ENCODE assay signal across 9 cellular contexts in genomic region chr14:86038401-86038985, GRCh38.
DNase-seq lines count a peak whose midpoint lies in the region; ATAC-seq and TF ChIP-seq lines count a peak whose summit lies in the region.
"Had no signal": no experiment of that assay in that cellular context is flagged by ENCODE, and none has a peak within 500 bp of the region (broad histone marks: within the 10 kb centered on the region; RNA-seq: fewer than 3 reads in every experiment).

No MANE protein-coding gene starts in this region.

- H3K4me1 Mint-ChIP-seq in CD4-positive, alpha-beta memory T cell: peaks cover 0 to 4% (median 0%) of the 10 kb centered on the region in 4 donors
- H3K4me1 Mint-ChIP-seq in activated naive CD8-positive, alpha-beta T cell treated with anti-CD3 and anti-CD28 coated beads for 36 hours: no peaks in the 10 kb centered on the region

- no peaks in the 10 kb centered on the region for H3K27me3 ChIP-seq in CD4-positive, alpha-beta memory T cell (ENCODE audit: insufficient read depth, low read length)
- H3K27me3 ChIP-seq in OCI-LY3 (ENCODE audit: low read depth, low read length) (no peaks in the 10 kb centered on the region), iPS DF 6.9 (ENCODE audit: control insufficient read depth, insufficient read depth, low read length) (no peaks in the 10 kb centered on the region)

- POLR2A ChIA-PET in CD4-positive, alpha-beta memory T cell (lab: Charles Lee; ENCODE audit: partially characterized antibody): no interaction called here

- H3K27ac Mint-ChIP-seq in CD4-positive, alpha-beta memory T cell: no peak overlapping the region
- no peak overlapping the region for H3K27ac Mint-ChIP-seq in activated naive CD8-positive, alpha-beta T cell treated with anti-CD3 and anti-CD28 coated beads for 36 hours

- peak; percentile 84 for TF ChIP-seq CTCF in OCI-LY3 (IDR thresholded peaks at IDR 0.05; ENCODE audit: low read depth, low read length)

- CTCF ChIA-PET in CD4-positive, alpha-beta memory T cell (lab: Charles Lee; ENCODE audit: partially characterized antibody): interaction anchor here (0.7 to 1.3 kb wide), 4 partner anchors 9 to 25 kb away, joined by 3 to 6 read pairs (median 4); no protein-coding TSS in a partner anchor

- no peaks in the 10 kb centered on the region for H3K79me2 ChIP-seq in OCI-LY3 (ENCODE audit: low read length)
- H3K79me2 ChIP-seq: parathyroid adenoma had no signal

- H3K36me3 ChIP-seq in CD4-positive, alpha-beta memory T cell (ENCODE audit: insufficient read depth, low read length): no peaks in the 10 kb centered on the region
- H3K36me3 ChIP-seq in OCI-LY3 (replicated peaks; ENCODE audit: low read depth, low read length): no peaks in the 10 kb centered on the region
- no peaks in the 10 kb centered on the region for H3K36me3 ChIP-seq in iPS DF 6.9 (ENCODE audit: control insufficient read depth, insufficient read depth, low read length)

- peak; percentile 3 to 34 (median 17) for DNase-seq in CD4-positive, alpha-beta memory T cell
- peak; percentile 36 for DNase-seq in activated naive CD8-positive, alpha-beta T cell treated with anti-CD3 and anti-CD28 coated beads for 36 hours
- DNase-seq in iPS DF 6.9 (ENCODE audit: low read depth, low spot score): peak; percentile 61
- DNase-seq in stimulated activated CD4-positive, alpha-beta T cell treated with anti-CD3 and anti-CD28 coated beads, TNF-alpha, amount 100 ng/mL, for 24 hours (ENCODE audit: low read depth in 3 of 3): peak in 2 of 3 experiments; percentile 6 to 32
- no peak for DNase-seq in T-helper 9 cell

- no peak overlapping the region for H3K4me3 ChIP-seq in CD4-positive, alpha-beta memory T cell (ENCODE audit: low read length in 2 of 2)
- no peak overlapping the region for H3K4me3 ChIP-seq in OCI-LY3 (ENCODE audit: low read length)
- H3K4me3 ChIP-seq in iPS DF 6.9 (ENCODE audit: low read length): no peak overlapping the region

- no peaks in the 10 kb centered on the region for H3K27me3 Mint-ChIP-seq in CD4-positive, alpha-beta memory T cell
- no peaks in the 10 kb centered on the region for H3K27me3 Mint-ChIP-seq in activated naive CD8-positive, alpha-beta T cell treated with anti-CD3 and anti-CD28 coated beads for 36 hours

- H2AFZ ChIP-seq in OCI-LY3 (ENCODE audit: low read depth, low read length): no peak overlapping the region
- H2AFZ ChIP-seq: parathyroid adenoma had no signal

- H3K27ac ChIP-seq in CD4-positive, alpha-beta memory T cell (ENCODE audit: low read depth, low read length): no peak overlapping the region
- H3K27ac ChIP-seq in OCI-LY3 (ENCODE audit: low read length) (no peak overlapping the region), iPS DF 6.9 (ENCODE audit: low read length) (no peak overlapping the region)
- H3K27ac ChIP-seq: parathyroid adenoma had no signal

- no peaks in the 10 kb centered on the region for H4K20me1 ChIP-seq in OCI-LY3 (ENCODE audit: insufficient read depth, low read length)

- H3K9me3 Mint-ChIP-seq in CD4-positive, alpha-beta memory T cell: peaks cover 0 to 11% (median 6%) of the 10 kb centered on the region in 8 donors
- peaks cover 1% of the 10 kb centered on the region for H3K9me3 Mint-ChIP-seq in activated naive CD8-positive, alpha-beta T cell treated with anti-CD3 and anti-CD28 coated beads for 36 hours

- intact Hi-C loops in CD4-positive, alpha-beta memory T cell (cut with micrococcal nuclease): loop anchor here (5.0 kb wide), 1 partner anchor 106 kb away; no protein-coding TSS in a partner anchor

- no peaks in the 10 kb centered on the region for H3K9me3 ChIP-seq in CD4-positive, alpha-beta memory T cell (ENCODE audit: control insufficient read depth in 1 of 2, low read length in 2 of 2)
- H3K9me3 ChIP-seq in OCI-LY3 (ENCODE audit: insufficient read depth, low read length) (no peaks in the 10 kb centered on the region), iPS DF 6.9 (ENCODE audit: control insufficient read depth, insufficient read depth, low read length) (no peaks in the 10 kb centered on the region)

- H3K4me1 ChIP-seq in CD4-positive, alpha-beta memory T cell (ENCODE audit: insufficient read depth, low read length): no peaks in the 10 kb centered on the region
- H3K4me1 ChIP-seq in OCI-LY3 (ENCODE audit: low read length): no peaks in the 10 kb centered on the region
- no peaks in the 10 kb centered on the region for H3K4me1 ChIP-seq in iPS DF 6.9 (ENCODE audit: control insufficient read depth, insufficient read depth, low read length)
- H3K4me1 ChIP-seq: parathyroid adenoma had no signal

- H3K36me3 Mint-ChIP-seq in CD4-positive, alpha-beta memory T cell: peaks cover 2 to 6% of the 10 kb centered on the region in 2 donors
- no peaks in the 10 kb centered on the region for H3K36me3 Mint-ChIP-seq in activated naive CD8-positive, alpha-beta T cell treated with anti-CD3 and anti-CD28 coated beads for 36 hours

- H3K4me3 Mint-ChIP-seq in CD4-positive, alpha-beta memory T cell: no peak overlapping the region
- no peak overlapping the region for H3K4me3 Mint-ChIP-seq in activated naive CD8-positive, alpha-beta T cell treated with anti-CD3 and anti-CD28 coated beads for 36 hours

- no peak overlapping the region for H3K4me2 ChIP-seq in OCI-LY3 (ENCODE audit: low read length)

- no peak overlapping the region for H3K9ac ChIP-seq in OCI-LY3 (ENCODE audit: low read length)
- H3K9ac ChIP-seq: parathyroid adenoma had no signal

- ATAC-seq in GM19328 (IDR thresholded peaks at IDR 0.05; ENCODE audit: unreplicated experiment) (peak; percentile 88), HG03432 (IDR thresholded peaks at IDR 0.05; ENCODE audit: unreplicated experiment) (peak; percentile 91)

- WGBS in iPS DF 6.9 (ENCODE audit: insufficient coverage, insufficient read length): no CpG with 5 or more reads among the region's 4 CpGs
